In genomic region chr3:105891101-105891500, GRCh38 we compare ENCODE assay signal across 1 cellular context.
TF ChIP-seq lines count a peak whose summit lies in the region.

No MANE protein-coding gene starts in this region.

TF ChIP-seq in GM23338, 12 proteins besides CTCF, POLR2A, EP300 and RAD21:
- TF ChIP-seq ZNF331 (CRISPR knock-in tag; IDR thresholded peaks at IDR 0.05; ENCODE audit: low read depth), result no peak
- no peak for TF ChIP-seq EZH2phosphoT487 (IDR thresholded peaks at IDR 0.05; ENCODE audit: unreplicated experiment)
